Comparison of ENCODE assay signal across 14 cellular contexts in genomic region chr2:41709702-41710599, GRCh38.
DNase-seq lines count a peak whose midpoint lies in the region; ATAC-seq, FAIRE-seq and TF ChIP-seq lines count a peak whose summit lies in the region.
"Had no signal": no experiment of that assay in that cellular context is flagged by ENCODE, and none has a peak within 500 bp of the region (broad histone marks: within the 10 kb centered on the region; RNA-seq: fewer than 3 reads in every experiment).

No MANE protein-coding gene starts in this region.

- no peak overlapping the region for H3K27ac Mint-ChIP-seq in activated T-helper 17 cell treated with anti-CD3 and anti-CD28 coated beads, Interleukin-2, amount 50 U/mL, for 72 hours
- H3K27ac Mint-ChIP-seq: activated CD4-positive, alpha-beta memory T cell treated with anti-CD3 and anti-CD28 coated beads, Interleukin-2, amount 10 ng/mL, durations not matched to agents 7 days and 5 days; T-helper 2 cell treated with Interferon-gamma antibody and Interleukin-4, amounts not matched to agents 5 μg/mL and 100 μg/mL, for 36 hours had no signal

- no peaks in the 10 kb centered on the region for H3K36me3 Mint-ChIP-seq in activated T-helper 17 cell treated with anti-CD3 and anti-CD28 coated beads, Interleukin-2, amount 50 U/mL, for 72 hours (ENCODE audit: low read depth)

- no peaks in the 10 kb centered on the region for H3K9me3 Mint-ChIP-seq in activated T-helper 17 cell treated with anti-CD3 and anti-CD28 coated beads, Interleukin-2, amount 50 U/mL, for 72 hours
- H3K9me3 Mint-ChIP-seq: activated CD4-positive, alpha-beta memory T cell treated with anti-CD3 and anti-CD28 coated beads, Interleukin-2, amount 10 ng/mL, durations not matched to agents 7 days and 5 days; T-helper 2 cell treated with Interferon-gamma antibody and Interleukin-4, amounts not matched to agents 5 μg/mL and 100 μg/mL, for 36 hours had no signal

- no peak overlapping the region for H3K14ac ChIP-seq in neuronal stem cell (ENCODE audit: low read length)

- H3K18ac ChIP-seq in neuronal stem cell (ENCODE audit: low read length) = no peak overlapping the region

- ATAC-seq in GM19035 (IDR thresholded peaks at IDR 0.05; ENCODE audit: unreplicated experiment) (peak; percentile 44), HG03039 (IDR thresholded peaks at IDR 0.05; ENCODE audit: unreplicated experiment) (peak; percentile 36)
- peak; percentile 80 for ATAC-seq in activated T-helper 17 cell treated with anti-CD3 and anti-CD28 coated beads, Interleukin-2, amount 50 U/mL, for 72 hours (replicated peaks)
- ATAC-seq: heart left ventricle had no signal

- no peaks in the 10 kb centered on the region for H3K79me1 ChIP-seq in neuronal stem cell (ENCODE audit: low read depth, low read length)

- no peak overlapping the region for H2BK5ac ChIP-seq in neuronal stem cell (ENCODE audit: low read length)

- no peak overlapping the region for H3K27ac ChIP-seq in small intestine (ENCODE audit: low read depth in 1 of 2, low read length in 1 of 2)
- no peak overlapping the region for H3K27ac ChIP-seq in neuronal stem cell (replicated peaks; ENCODE audit: low read length)
- H3K27ac ChIP-seq: heart left ventricle had no signal

- H3K27me3 ChIP-seq in small intestine (ENCODE audit: control insufficient read depth in 2 of 2, insufficient read depth in 2 of 2, low read length in 2 of 2) (peaks cover 0 to 3% of the 10 kb centered on the region in 2 donors), neuronal stem cell (ENCODE audit: control insufficient read depth in 3 of 3, insufficient read depth in 3 of 3, low read depth in 1 of 3, low read length in 3 of 3) (no peaks in the 10 kb centered on the region)
- H3K27me3 ChIP-seq: heart left ventricle had no signal

- H3K4me3 Mint-ChIP-seq in activated T-helper 17 cell treated with anti-CD3 and anti-CD28 coated beads, Interleukin-2, amount 50 U/mL, for 72 hours = no peak overlapping the region
- H3K4me3 Mint-ChIP-seq: activated CD4-positive, alpha-beta memory T cell treated with anti-CD3 and anti-CD28 coated beads, Interleukin-2, amount 10 ng/mL, durations not matched to agents 7 days and 5 days; T-helper 2 cell treated with Interferon-gamma antibody and Interleukin-4, amounts not matched to agents 5 μg/mL and 100 μg/mL, for 36 hours had no signal

- H3K9me3 ChIP-seq in small intestine (ENCODE audit: control insufficient read depth, low read depth) (no peaks in the 10 kb centered on the region), neuronal stem cell (replicated peaks in 1 of 2; ENCODE audit: control insufficient read depth in 2 of 2, insufficient read depth in 1 of 2, low read depth in 1 of 2, low read length in 2 of 2) (no peaks in the 10 kb centered on the region)
- H3K9me3 ChIP-seq: heart left ventricle had no signal

- H4K8ac ChIP-seq in neuronal stem cell (ENCODE audit: low read depth, low read length) = no peak overlapping the region

- H3K4me1 ChIP-seq in small intestine (ENCODE audit: control insufficient read depth in 2 of 2, insufficient read depth in 1 of 2, low read depth in 1 of 2, low read length in 1 of 2) = no peaks in the 10 kb centered on the region
- H3K4me1 ChIP-seq in neuronal stem cell (ENCODE audit: control insufficient read depth in 2 of 2, insufficient read depth in 1 of 2, low read depth in 1 of 2, low read length in 2 of 2) = peaks cover 0 to 7% of the 10 kb centered on the region in 2 donors

- no peak overlapping the region for H3K23ac ChIP-seq in neuronal stem cell (ENCODE audit: low read depth, low read length, poor library complexity)

- no peak overlapping the region for H2AK5ac ChIP-seq in neuronal stem cell (ENCODE audit: low read depth, low read length)

- H3K4me1 Mint-ChIP-seq in activated T-helper 17 cell treated with anti-CD3 and anti-CD28 coated beads, Interleukin-2, amount 50 U/mL, for 72 hours = peaks cover 3% of the 10 kb centered on the region

- no peak overlapping the region for H2BK12ac ChIP-seq in neuronal stem cell (ENCODE audit: low read length)

- FAIRE-seq in small intestine (lab: Jason Lieb, UNC) (no peak), D721Med (lab: Jason Lieb, UNC) (no peak)

- H3K4me2 ChIP-seq in neuronal stem cell (ENCODE audit: insufficient read depth, low read length, poor library complexity, severe bottlenecking) = no peak overlapping the region

- WGBS in small intestine, 3 donors = 63 to 75% (median 75%) methylated on average over 10 of the region's 10 CpGs
- no CpG with 5 or more reads among the region's 10 CpGs for WGBS in neuronal stem cell (ENCODE audit: extremely low coverage in 2 of 2, insufficient read length in 2 of 2, insufficient replicate concordance in 1 of 2), 2 donors

- no peak overlapping the region for H4K91ac ChIP-seq in neuronal stem cell (ENCODE audit: low read depth, low read length, poor library complexity)

- no peak overlapping the region for H3K9ac ChIP-seq in neuronal stem cell (ENCODE audit: low read depth, low read length, poor library complexity)

- peak; percentile 26 for DNase-seq in A172 (ENCODE audit: low spot score)
- no peak for DNase-seq in small intestine
- no peak for DNase-seq in neuronal stem cell (ENCODE audit: low spot score)
- no peak for DNase-seq in D721Med (ENCODE audit: insufficient read length, low spot score)
- DNase-seq in GM19240 (ENCODE audit: insufficient read length, low spot score) = no peak
- DNase-seq: activated CD4-positive, alpha-beta memory T cell treated with anti-CD3 and anti-CD28 coated beads, Interleukin-2, amount 10 ng/mL, durations not matched to agents 7 days and 5 days; caudate nucleus; heart left ventricle; NCI-H446 treated with DMSO at 0.1 percent for 48 hours; stimulated activated naive CD4-positive, alpha-beta T cell treated with Interleukin-2 at 50 U/mL for 16 hours had no signal

- no peak overlapping the region for H2AFZ ChIP-seq in neuronal stem cell (ENCODE audit: low read length)

- H3K4ac ChIP-seq in neuronal stem cell (ENCODE audit: low read length) = no peak overlapping the region

- H3K27me3 Mint-ChIP-seq in activated T-helper 17 cell treated with anti-CD3 and anti-CD28 coated beads, Interleukin-2, amount 50 U/mL, for 72 hours = peaks cover 10% of the 10 kb centered on the region

- TF ChIP-seq CTCF in D721Med (IDR thresholded peaks at IDR 0.05; ENCODE audit: insufficient read depth, missing control alignments) = no peak

- H3K4me3 ChIP-seq in small intestine (ENCODE audit: low read depth in 1 of 2, low read length in 2 of 2) (no peak overlapping the region), neuronal stem cell (ENCODE audit: low read length in 2 of 2) (no peak overlapping the region)
- H3K4me3 ChIP-seq: heart left ventricle had no signal

- H2BK120ac ChIP-seq in neuronal stem cell (ENCODE audit: low read depth, low read length) = no peak overlapping the region

- no peak overlapping the region for H2BK15ac ChIP-seq in neuronal stem cell (ENCODE audit: low read length)

- H3K36me3 ChIP-seq in small intestine (ENCODE audit: control insufficient read depth in 2 of 2, insufficient read depth in 2 of 2, low read length in 2 of 2) = no peaks in the 10 kb centered on the region
- no peaks in the 10 kb centered on the region for H3K36me3 ChIP-seq in neuronal stem cell (replicated peaks in 1 of 2; ENCODE audit: control insufficient read depth in 2 of 2, insufficient read depth in 2 of 2, low read length in 2 of 2)
- H3K36me3 ChIP-seq: heart left ventricle had no signal
